In the genomic region with DNA sequence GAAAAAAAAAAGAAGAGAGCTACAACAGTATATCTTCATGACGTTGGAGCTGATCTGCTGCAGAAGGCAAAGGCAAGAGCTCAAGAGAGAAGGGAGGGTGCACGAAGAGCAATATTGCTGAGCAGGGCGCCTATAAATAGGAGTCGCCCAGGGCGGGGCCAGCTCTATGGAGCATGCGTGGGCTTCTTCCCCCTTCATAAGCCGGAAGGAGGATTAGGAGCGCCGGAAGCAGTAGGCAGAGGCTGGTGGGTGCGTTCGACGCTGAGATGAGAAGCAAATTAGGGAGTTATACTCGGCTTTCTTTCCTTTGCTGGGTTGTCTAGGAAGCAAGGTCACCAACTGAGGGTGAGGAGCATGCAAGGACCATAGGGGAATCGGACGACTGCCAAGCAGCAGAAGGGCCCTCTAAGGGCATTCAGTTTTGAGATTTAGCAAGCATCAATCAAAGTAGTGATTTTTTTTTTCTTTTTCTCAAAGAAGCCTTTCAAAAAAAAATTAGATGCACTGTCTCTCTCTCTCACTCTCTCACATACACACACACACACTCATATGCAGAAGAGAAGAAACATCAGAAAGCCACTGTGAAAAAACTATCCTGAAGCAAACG, we compare ENCODE assay signal across 14 cellular contexts.
"Had no signal": no experiment of that assay in that cellular context is flagged by ENCODE, and none has a peak within 500 bp of the region (broad histone marks: within the 10 kb centered on the region; RNA-seq: fewer than 3 reads in every experiment).

No MANE protein-coding gene starts in this region.

- H3K4me3 Mint-ChIP-seq: activated CD4-positive, alpha-beta memory T cell treated with anti-CD3 and anti-CD28 coated beads for 36 hours; activated naive CD8-positive, alpha-beta T cell treated with anti-CD3 and anti-CD28 coated beads for 36 hours; activated T-cell treated with anti-CD3 and anti-CD28 coated beads, Interleukin-2, amount 50 U/mL, for 4 hours; nephron progenitor cell; T-helper 1 cell treated with Interleukin-12 subunit alpha and Interleukin-12 subunit beta and Interleukin-4 antibody, amounts not matched to agents 30 μg/mL and 1 μg/mL, for 36 hours had no signal

- H3K4me3 ChIP-seq: breast epithelium, right atrium auricular region, stomach, thyroid gland had no signal

- H3K36me3 Mint-ChIP-seq: activated CD4-positive, alpha-beta memory T cell treated with anti-CD3 and anti-CD28 coated beads for 36 hours; activated naive CD8-positive, alpha-beta T cell treated with anti-CD3 and anti-CD28 coated beads for 36 hours had no signal

- H3K27me3 ChIP-seq: breast epithelium, foreskin keratinocyte, right atrium auricular region, stomach, thyroid gland had no signal

- DNase-seq: activated CD4-positive, alpha-beta memory T cell treated with anti-CD3 and anti-CD28 coated beads for 36 hours; activated effector memory CD4-positive, alpha-beta T cell treated with anti-CD3 and anti-CD28 coated beads, Interleukin-2, amount 50 U/mL, for 16 hours; activated naive CD8-positive, alpha-beta T cell treated with anti-CD3 and anti-CD28 coated beads for 36 hours; activated T-cell treated with anti-CD3 and anti-CD28 coated beads, Interleukin-2, amount 50 U/mL, for 4 hours; nephron progenitor cell; small intestine; stomach; thyroid gland had no signal

- H3K9me3 Mint-ChIP-seq: activated CD4-positive, alpha-beta memory T cell treated with anti-CD3 and anti-CD28 coated beads for 36 hours; activated naive CD8-positive, alpha-beta T cell treated with anti-CD3 and anti-CD28 coated beads for 36 hours; activated T-cell treated with anti-CD3 and anti-CD28 coated beads, Interleukin-2, amount 50 U/mL, for 4 hours; T-helper 1 cell treated with Interleukin-12 subunit alpha and Interleukin-12 subunit beta and Interleukin-4 antibody, amounts not matched to agents 30 μg/mL and 1 μg/mL, for 36 hours had no signal

- H3K4me1 Mint-ChIP-seq: activated naive CD8-positive, alpha-beta T cell treated with anti-CD3 and anti-CD28 coated beads for 36 hours had no signal

- H3K4me1 ChIP-seq: breast epithelium, foreskin keratinocyte, right atrium auricular region, thyroid gland had no signal

- H3K36me3 ChIP-seq: breast epithelium, right atrium auricular region, stomach, thyroid gland had no signal

- H3K9me3 ChIP-seq: breast epithelium, right atrium auricular region, stomach, thyroid gland had no signal

- H3K27ac ChIP-seq: breast epithelium, foreskin keratinocyte, right atrium auricular region, stomach, thyroid gland had no signal

- ATAC-seq: activated CD4-positive, CD25-positive, alpha-beta regulatory T cell treated with anti-CD3 and anti-CD28 coated beads, Interleukin-2, amount 50 U/mL, for 24 hours; activated T-cell treated with anti-CD3 and anti-CD28 coated beads, Interleukin-2, amount 50 U/mL, for 4 hours; foreskin keratinocyte; left lobe of liver had no signal

- H3K27ac Mint-ChIP-seq: activated CD4-positive, alpha-beta memory T cell treated with anti-CD3 and anti-CD28 coated beads for 36 hours; activated naive CD8-positive, alpha-beta T cell treated with anti-CD3 and anti-CD28 coated beads for 36 hours; nephron progenitor cell; T-helper 1 cell treated with Interleukin-12 subunit alpha and Interleukin-12 subunit beta and Interleukin-4 antibody, amounts not matched to agents 30 μg/mL and 1 μg/mL, for 36 hours had no signal

- FAIRE-seq: small intestine had no signal
